ENCODE assay signal across 24 cellular contexts in genomic region chr20:50397058-50397457, GRCh38.
DNase-seq lines count a peak whose midpoint lies in the region; ATAC-seq, FAIRE-seq and TF ChIP-seq lines count a peak whose summit lies in the region.
"Had no signal": no experiment of that assay in that cellular context is flagged by ENCODE, and none has a peak within 500 bp of the region (broad histone marks: within the 10 kb centered on the region; RNA-seq: fewer than 3 reads in every experiment).

No MANE protein-coding gene starts in this region.

- H3K36me3 Mint-ChIP-seq in natural killer cell treated with Interleukin-12 subunit alpha and Interleukin-12 subunit beta and Interleukin-15 and Interleukin-18, amount 100 ng/mL, for 72 hours, result no peaks in the 10 kb centered on the region
- no peaks in the 10 kb centered on the region for H3K36me3 Mint-ChIP-seq in natural killer cell
- H3K36me3 Mint-ChIP-seq: activated naive CD4-positive, alpha-beta T cell treated with anti-CD3 and anti-CD28 coated beads, Interleukin-2, amount 50 U/mL, for 24 hours; IgD-negative memory B cell; T-cell had no signal

- H3K9me3 ChIP-seq in gastroesophageal sphincter (no peaks in the 10 kb centered on the region), gastrocnemius medialis (no peaks in the 10 kb centered on the region)
- H3K9me3 ChIP-seq: BLaER1 had no signal

- no peak for TF ChIP-seq POLR2A in gastroesophageal sphincter (IDR thresholded peaks at IDR 0.05)
- TF ChIP-seq POLR2A in gastrocnemius medialis (IDR thresholded peaks at IDR 0.05), result no peak
- no peak for TF ChIP-seq POLR2A in H54 (IDR thresholded peaks at IDR 0.05; ENCODE audit: low read depth, low read length)

- DNase-seq in natural killer cell treated with Interleukin-12 subunit alpha and Interleukin-12 subunit beta and Interleukin-15 and Interleukin-18, amount 100 ng/mL, for 72 hours (ENCODE audit: low spot score), result no peak
- no peak for DNase-seq in natural killer cell
- no peak for DNase-seq in gastrocnemius medialis
- no peak for DNase-seq in H54 (ENCODE audit: insufficient read length, low spot score)
- no peak for DNase-seq in nucleus accumbens (lab: John Stamatoyannopoulos, UW)
- DNase-seq: activated CD4-positive, CD25-positive, alpha-beta regulatory T cell; activated CD8-positive, alpha-beta memory T cell treated with anti-CD3 and anti-CD28 coated beads, Interleukin-2, amount 50 U/mL, for 4 hours; caudate nucleus; DMS53; NCI-H1092 treated with DMSO at 0.1 percent for 48 hours; NCI-H1930; NCI-H526; stimulated activated naive CD8-positive, alpha-beta T cell treated with anti-CD3 and anti-CD28 coated beads, Interleukin-15, amount 100 ng/mL, for 72 hours; T-cell; trophoblast cell had no signal

- H3K36me3 ChIP-seq in gastroesophageal sphincter (no peaks in the 10 kb centered on the region), gastrocnemius medialis (no peaks in the 10 kb centered on the region)
- H3K36me3 ChIP-seq: BLaER1 had no signal

- H3K27ac ChIP-seq in gastroesophageal sphincter, result peak overlapping the region; percentile 85 to 92 (median 89)
- H3K27ac ChIP-seq in gastrocnemius medialis, result peak overlapping the region; percentile 93 to 100 (median 96)
- H3K27ac ChIP-seq: BLaER1, skin epidermis had no signal

- 100% methylated on average over 1 to 4 of the region's 5 CpGs for WGBS in gastroesophageal sphincter (ENCODE audit: low coverage in 1 of 2), 2 donors

- H3K4me1 Mint-ChIP-seq in natural killer cell treated with Interleukin-12 subunit alpha and Interleukin-12 subunit beta and Interleukin-15 and Interleukin-18, amount 100 ng/mL, for 72 hours (ENCODE audit: low read depth in 2 of 2), result peaks cover 29 to 31% of the 10 kb centered on the region in 2 donors
- peaks cover 7 to 22% of the 10 kb centered on the region in 2 donors for H3K4me1 Mint-ChIP-seq in natural killer cell
- H3K4me1 Mint-ChIP-seq: activated naive CD4-positive, alpha-beta T cell treated with anti-CD3 and anti-CD28 coated beads, Interleukin-2, amount 50 U/mL, for 24 hours had no signal

- no peak for FAIRE-seq in H54 (lab: Jason Lieb, UNC)
- FAIRE-seq: keratinocyte had no signal

- ATAC-seq in natural killer cell treated with Interleukin-12 subunit alpha and Interleukin-12 subunit beta and Interleukin-15 and Interleukin-18, amount 100 ng/mL, for 72 hours, result no peak
- ATAC-seq in natural killer cell (no peak), gastroesophageal sphincter (no peak), gastrocnemius medialis (no peak), HG03108 (IDR thresholded peaks at IDR 0.05; ENCODE audit: unreplicated experiment) (no peak), GM19351 (IDR thresholded peaks at IDR 0.05; ENCODE audit: unreplicated experiment) (no peak)
- ATAC-seq: stimulated activated naive CD8-positive, alpha-beta T cell treated with anti-CD3 and anti-CD28 coated beads, Interleukin-15, amount 100 ng/mL, for 72 hours; T-cell had no signal

- no peak overlapping the region for H3K4me3 ChIP-seq in gastroesophageal sphincter
- no peak overlapping the region for H3K4me3 ChIP-seq in gastrocnemius medialis
- H3K4me3 ChIP-seq: BLaER1, skin epidermis had no signal

- TF ChIP-seq EP300 in gastroesophageal sphincter (IDR thresholded peaks at IDR 0.05), result no peak

- H3K9me3 Mint-ChIP-seq in natural killer cell treated with Interleukin-12 subunit alpha and Interleukin-12 subunit beta and Interleukin-15 and Interleukin-18, amount 100 ng/mL, for 72 hours, result no peaks in the 10 kb centered on the region
- H3K9me3 Mint-ChIP-seq in natural killer cell, result no peaks in the 10 kb centered on the region
- H3K9me3 Mint-ChIP-seq: activated naive CD4-positive, alpha-beta T cell treated with anti-CD3 and anti-CD28 coated beads, Interleukin-2, amount 50 U/mL, for 24 hours; activated T-helper 1 cell treated with anti-CD3 and anti-CD28 coated beads, Interleukin-12 subunit alpha, Interleukin-12 subunit beta, Interleukin-2, Interleukin-4 antibody, amounts not matched to agents 30 ng/mL and 10 ng/mL and 1 ng/mL, durations not matched to agents 14 hours and 24 hours and 36 hours; IgD-negative memory B cell; stimulated activated naive CD8-positive, alpha-beta T cell treated with anti-CD3 and anti-CD28 coated beads, Interleukin-15, amount 100 ng/mL, for 72 hours; T-cell had no signal

- H3K4me3 Mint-ChIP-seq in natural killer cell treated with Interleukin-12 subunit alpha and Interleukin-12 subunit beta and Interleukin-15 and Interleukin-18, amount 100 ng/mL, for 72 hours, result no peak overlapping the region
- no peak overlapping the region for H3K4me3 Mint-ChIP-seq in natural killer cell
- H3K4me3 Mint-ChIP-seq: activated naive CD4-positive, alpha-beta T cell treated with anti-CD3 and anti-CD28 coated beads, Interleukin-2, amount 50 U/mL, for 24 hours; activated T-helper 1 cell treated with anti-CD3 and anti-CD28 coated beads, Interleukin-12 subunit alpha, Interleukin-12 subunit beta, Interleukin-2, Interleukin-4 antibody, amounts not matched to agents 30 ng/mL and 10 ng/mL and 1 ng/mL, durations not matched to agents 14 hours and 24 hours and 36 hours; IgD-negative memory B cell; stimulated activated naive CD8-positive, alpha-beta T cell treated with anti-CD3 and anti-CD28 coated beads, Interleukin-15, amount 100 ng/mL, for 72 hours; T-cell had no signal

- in situ Hi-C loops in gastrocnemius medialis (cut with MboI; ENCODE audit: low sequenced_read_pairs in 4 of 4), result loop anchor here in 1 of 4 donors (25.0 kb wide), 1 partner anchor 110 kb away; no protein-coding TSS in a partner anchor

- H3K27me3 Mint-ChIP-seq in natural killer cell treated with Interleukin-12 subunit alpha and Interleukin-12 subunit beta and Interleukin-15 and Interleukin-18, amount 100 ng/mL, for 72 hours, result peaks cover 6 to 14% of the 10 kb centered on the region in 2 donors
- H3K27me3 Mint-ChIP-seq in natural killer cell (ENCODE audit: low read depth in 2 of 2), result peaks cover 21 to 38% of the 10 kb centered on the region in 2 donors
- H3K27me3 Mint-ChIP-seq: activated naive CD4-positive, alpha-beta T cell treated with anti-CD3 and anti-CD28 coated beads, Interleukin-2, amount 50 U/mL, for 24 hours; stimulated activated naive CD8-positive, alpha-beta T cell treated with anti-CD3 and anti-CD28 coated beads, Interleukin-15, amount 100 ng/mL, for 72 hours; T-cell had no signal

- intact Hi-C loops in natural killer cell (cut with micrococcal nuclease), result no loop called here
- intact Hi-C loops in gastrocnemius medialis (cut with DNase I; ENCODE audit: low total_unique reads), result loop anchor here (5.0 kb wide), 2 partner anchors 105 to 120 kb away; no protein-coding TSS in a partner anchor

- peak overlapping the region; percentile 10 to 21 for H3K27ac Mint-ChIP-seq in natural killer cell treated with Interleukin-12 subunit alpha and Interleukin-12 subunit beta and Interleukin-15 and Interleukin-18, amount 100 ng/mL, for 72 hours
- H3K27ac Mint-ChIP-seq in natural killer cell, result peak overlapping the region in 1 of 2 donors; percentile 63
- H3K27ac Mint-ChIP-seq: activated T-helper 1 cell treated with anti-CD3 and anti-CD28 coated beads, Interleukin-12 subunit alpha, Interleukin-12 subunit beta, Interleukin-2, Interleukin-4 antibody, amounts not matched to agents 30 ng/mL and 10 ng/mL and 1 ng/mL, durations not matched to agents 14 hours and 24 hours and 36 hours; IgD-negative memory B cell; stimulated activated naive CD8-positive, alpha-beta T cell treated with anti-CD3 and anti-CD28 coated beads, Interleukin-15, amount 100 ng/mL, for 72 hours; T-cell had no signal

- H3K4me1 ChIP-seq in gastroesophageal sphincter (peaks cover 0 to 72% (median 37%) of the 10 kb centered on the region in 3 donors), gastrocnemius medialis (peaks cover 69 to 72% of the 10 kb centered on the region in 2 donors)

- TF ChIP-seq CTCF in natural killer cell (IDR thresholded peaks at IDR 0.05), result no peak
- no peak for TF ChIP-seq CTCF in gastroesophageal sphincter (IDR thresholded peaks at IDR 0.05)
- no peak for TF ChIP-seq CTCF in gastrocnemius medialis (IDR thresholded peaks at IDR 0.05 in 4 of 5, conservative IDR thresholded peaks at IDR 0.05 in 1 of 5)

- H3K27me3 ChIP-seq in gastroesophageal sphincter, result no peaks in the 10 kb centered on the region
- no peaks in the 10 kb centered on the region for H3K27me3 ChIP-seq in gastrocnemius medialis
